9 cellular contexts compared by ENCODE assay signal in genomic region chr16:2663553-2664521, GRCh38. TPM values are rescaled to one million over a fixed set of nuclear protein-coding genes. Genes with fewer than 3 reads are reported as not detected.
A peak's percentile ranks its signal among the peaks of the same experiment; 100 is the strongest.
DNase-seq lines count a peak whose midpoint lies in the region; ATAC-seq, FAIRE-seq and TF ChIP-seq lines count a peak whose summit lies in the region.
"Had no signal": no experiment of that assay in that cellular context is flagged by ENCODE, and none has a peak within 500 bp of the region (broad histone marks: within the 10 kb centered on the region; RNA-seq: fewer than 3 reads in every experiment).

No MANE protein-coding gene starts in this region.

- H4K20me1 ChIP-seq in PC-3 (ENCODE audit: low read length): no peaks in the 10 kb centered on the region

- H3K27ac ChIP-seq in CD4-positive, CD25-positive, alpha-beta regulatory T cell (ENCODE audit: insufficient read depth, low read length, poor library complexity, severe bottlenecking): peak overlapping the region; percentile 64
- peak overlapping the region; percentile 97 for H3K27ac ChIP-seq in PC-3 (ENCODE audit: low read length)

- TF ChIP-seq CTCF in PC-3 (conservative IDR thresholded peaks at IDR 0.05; ENCODE audit: low read depth, low read length): no peak
- no peak for TF ChIP-seq CTCF in bronchial epithelial cell (IDR thresholded peaks at IDR 0.05; ENCODE audit: insufficient read depth, low read length, severe bottlenecking)
- no peak for TF ChIP-seq CTCF in nephron (IDR thresholded peaks at IDR 0.05; ENCODE audit: unreplicated experiment in 3 of 3)
- TF ChIP-seq CTCF in GM10266 (IDR thresholded peaks at IDR 0.05; ENCODE audit: control insufficient read depth, insufficient read depth, low read depth, missing control alignments): no peak

- peak overlapping the region; percentile 54 for H3K4me3 ChIP-seq in CD4-positive, CD25-positive, alpha-beta regulatory T cell (ENCODE audit: low read depth, low read length)
- peak overlapping the region; percentile 44; the same call in 1 of the 2 replicates for H3K4me3 ChIP-seq in PC-3 (ENCODE audit: low read length)
- H3K4me3 ChIP-seq in bronchial epithelial cell (ENCODE audit: low read depth, low read length): peak overlapping the region; percentile 4

- H3K9ac ChIP-seq in PC-3 (ENCODE audit: low read length): peak overlapping the region; percentile 72

- H3K9me3 Mint-ChIP-seq in CD4-positive, CD25-positive, alpha-beta regulatory T cell: no peaks in the 10 kb centered on the region
- no peaks in the 10 kb centered on the region for H3K9me3 Mint-ChIP-seq in nephron

- H3K4me1 ChIP-seq in CD4-positive, CD25-positive, alpha-beta regulatory T cell (ENCODE audit: control insufficient read depth, insufficient read depth, low read length, poor library complexity, severe bottlenecking): peaks cover 4% of the 10 kb centered on the region
- H3K4me1 ChIP-seq in PC-3 (ENCODE audit: insufficient read depth, low read length): peaks cover 27% of the 10 kb centered on the region

- POLR2A ChIA-PET in PC-3 (lab: Charles Lee; ENCODE audit: unreplicated experiment): no interaction called here

- peak overlapping the region; percentile 82 to 99 (median 85) for H3K27ac Mint-ChIP-seq in CD4-positive, CD25-positive, alpha-beta regulatory T cell
- peak overlapping the region; percentile 40 to 76 (median 68) for H3K27ac Mint-ChIP-seq in nephron

- H3K36me3 Mint-ChIP-seq in CD4-positive, CD25-positive, alpha-beta regulatory T cell: peaks cover 19% of the 10 kb centered on the region
- H3K36me3 Mint-ChIP-seq in nephron (ENCODE audit: low read depth): peaks cover 25% of the 10 kb centered on the region

- DNase-seq in CD4-positive, CD25-positive, alpha-beta regulatory T cell: peak in 2 of 3 donors; percentile 30 to 84
- DNase-seq in PC-3 (peak; percentile 81), bronchial epithelial cell (ENCODE audit: low read depth) (peak; percentile 91), GM10266 (ENCODE audit: extremely low spot score) (no peak), SHP77 (lab: John Stamatoyannopoulos, UW) (no peak), NCI-H2107 (lab: John Stamatoyannopoulos, UW) (no peak)
- DNase-seq: T1000 had no signal

- peak overlapping the region; percentile 76 for H3K4me2 ChIP-seq in PC-3 (ENCODE audit: low read length)

- H3K4me3 Mint-ChIP-seq in CD4-positive, CD25-positive, alpha-beta regulatory T cell: peak overlapping the region in 3 of 4 donors; percentile 56 to 85 (median 71)
- H3K4me3 Mint-ChIP-seq in nephron: peak overlapping the region; percentile 5 to 45 (median 16)

- peak; percentile 18 for FAIRE-seq in bronchial epithelial cell (lab: Jason Lieb, UNC)

- BruUV-seq in PC-3 (replicated peaks; lab: Mats Ljungman, UMichigan): no TSS peak

- ATAC-seq in CD4-positive, CD25-positive, alpha-beta regulatory T cell (ENCODE audit: low read depth in 2 of 2): peak; percentile 85 to 97
- ATAC-seq in PC-3 (peak; percentile 96), HG02970 (IDR thresholded peaks at IDR 0.05; ENCODE audit: low FRiP score, unreplicated experiment) (no peak)

- H3K79me2 ChIP-seq in PC-3 (ENCODE audit: low read length): no peaks in the 10 kb centered on the region

- H3K36me3 ChIP-seq in CD4-positive, CD25-positive, alpha-beta regulatory T cell (ENCODE audit: control insufficient read depth, insufficient read depth, low read length): peaks cover 4% of the 10 kb centered on the region
- no peaks in the 10 kb centered on the region for H3K36me3 ChIP-seq in PC-3 (ENCODE audit: low read depth, low read length)
- H3K36me3 ChIP-seq in bronchial epithelial cell (ENCODE audit: control insufficient read depth, insufficient read depth, low read length): no peaks in the 10 kb centered on the region

- peak overlapping the region; percentile 59 for H2AFZ ChIP-seq in PC-3 (ENCODE audit: low read length)

- no peaks in the 10 kb centered on the region for H3K27me3 ChIP-seq in CD4-positive, CD25-positive, alpha-beta regulatory T cell (ENCODE audit: control insufficient read depth, insufficient read depth, low read length)
- H3K27me3 ChIP-seq in PC-3 (ENCODE audit: low read length) (no peaks in the 10 kb centered on the region), bronchial epithelial cell (ENCODE audit: control insufficient read depth, insufficient read depth, low read length) (no peaks in the 10 kb centered on the region)

- H3K9me2 ChIP-seq in PC-3 (replicated peaks; ENCODE audit: low read length): no peaks in the 10 kb centered on the region

- H3F3A ChIP-seq in PC-3 (ENCODE audit: low read length, unreplicated experiment): peaks cover 3% of the 10 kb centered on the region

- H3K9me3 ChIP-seq in CD4-positive, CD25-positive, alpha-beta regulatory T cell (ENCODE audit: control insufficient read depth in 2 of 2, low read length in 2 of 2): no peaks in the 10 kb centered on the region
- H3K9me3 ChIP-seq in PC-3 (ENCODE audit: low read length): no peaks in the 10 kb centered on the region

- H3K4me1 Mint-ChIP-seq in CD4-positive, CD25-positive, alpha-beta regulatory T cell: peaks cover 13 to 40% (median 26%) of the 10 kb centered on the region in 4 donors
- peaks cover 38% of the 10 kb centered on the region for H3K4me1 Mint-ChIP-seq in nephron

- H3K27me3 Mint-ChIP-seq in CD4-positive, CD25-positive, alpha-beta regulatory T cell: no peaks in the 10 kb centered on the region
- H3K27me3 Mint-ChIP-seq in nephron (ENCODE audit: low read depth): no peaks in the 10 kb centered on the region

- intact Hi-C loops in PC-3 (cut with micrococcal nuclease): no loop called here

- CTCF ChIA-PET in PC-3 (lab: Charles Lee): no interaction called here

RNA-seq across cellular contexts. Expression of gene KCTD5, which starts 18.5 kb away (rescaled TPM):
- total RNA-seq in CD4-positive, CD25-positive, alpha-beta regulatory T cell: 24.1 TPM
- polyA plus RNA-seq in CD4-positive, CD25-positive, alpha-beta regulatory T cell: 10 to 100 TPM; 17.5 to 26.4 (median 21.9) TPM
- total RNA-seq in PC-3 (2014; rRNA removed) (52.2 and 62.1 TPM in 2 replicates), bronchial epithelial cell (28.4 and 46.1 TPM in 2 replicates)

RNA-seq across cellular contexts. Expression of gene PRSS27, which starts 56.2 kb away (rescaled TPM):
- total RNA-seq in CD4-positive, CD25-positive, alpha-beta regulatory T cell: 0.81 TPM
- under 1 TPM in 2 of 4 donors, not detected in 2; 0.13 to 0.14 TPM for polyA plus RNA-seq in CD4-positive, CD25-positive, alpha-beta regulatory T cell
- 1.2 TPM in 1 of 2 replicates, not detected in the other for total RNA-seq in PC-3 (2014; rRNA removed)
- 1.3 and 4.5 TPM in 2 replicates for total RNA-seq in bronchial epithelial cell

Comparison
In these comparisons a context has a peak if more than half of its experiments do, and no peak if none do; other contexts are left out.
1. DNase-seq: peak in CD4-positive, CD25-positive, alpha-beta regulatory T cell (2 of 3), PC-3 (single experiment) and bronchial epithelial cell (single experiment); none in GM10266 (single experiment), SHP77 (0 of 2) and NCI-H2107 (single experiment).
2. H3K4me3 ChIP-seq: peak in every context shown above with its lines; median percentile 54 in CD4-positive, CD25-positive, alpha-beta regulatory T cell; 44 in PC-3; 4 in bronchial epithelial cell.